ENCODE assay signal across 26 cellular contexts in the genomic region with DNA sequence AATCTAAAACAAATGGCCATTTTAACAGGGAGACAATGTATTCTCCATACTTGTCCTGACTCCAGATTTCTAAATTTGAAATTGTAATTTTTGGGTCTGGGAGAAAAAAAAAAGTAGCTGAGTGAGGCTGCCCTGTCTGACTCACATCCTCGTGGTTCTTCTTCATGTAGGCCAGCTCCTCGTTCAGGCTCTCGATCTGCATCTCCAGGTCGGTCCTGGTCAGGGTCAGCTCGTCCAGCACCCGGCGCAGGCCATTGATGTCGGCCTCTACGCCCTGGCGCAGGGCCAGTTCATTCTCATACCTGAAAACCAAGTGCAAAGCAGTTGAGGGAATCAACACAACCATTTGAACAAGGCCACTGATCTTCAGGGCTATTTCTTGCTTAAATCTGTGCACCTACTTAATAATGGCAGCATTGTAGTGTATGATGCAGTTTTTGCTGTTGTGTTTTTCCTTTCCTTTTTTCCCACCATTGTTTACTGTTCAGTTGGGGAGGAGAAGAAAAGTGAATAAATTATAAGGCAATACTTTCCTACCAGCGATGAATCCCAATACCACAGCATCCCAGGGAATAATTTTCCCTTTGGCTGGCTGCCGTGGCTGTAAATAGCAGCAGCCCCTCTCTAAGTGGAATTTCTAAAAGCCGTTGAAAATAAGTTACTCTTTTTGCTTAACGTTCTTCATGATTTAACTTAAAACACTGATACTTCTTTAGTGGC. TPM values are rescaled to one million over a fixed set of nuclear protein-coding genes. Genes with fewer than 3 reads are reported as not detected.
DNase-seq lines count a peak whose midpoint lies in the region; ATAC-seq and TF ChIP-seq lines count a peak whose summit lies in the region.
"Had no signal": no experiment of that assay in that cellular context is flagged by ENCODE, and none has a peak within 500 bp of the region (broad histone marks: within the 10 kb centered on the region; RNA-seq: fewer than 3 reads in every experiment).

No MANE protein-coding gene starts in this region.

- peak overlapping the region; percentile 15 for H3K9ac ChIP-seq in mesenchymal stem cell (ENCODE audit: low read length)
- H3K9ac ChIP-seq: KMS-11 had no signal

- no peak overlapping the region for H3K14ac ChIP-seq in mesenchymal stem cell (ENCODE audit: low read length in 2 of 2)

- DNase-seq in HT1080 (ENCODE audit: low read depth) (peak; percentile 17), choroid plexus epithelial cell (ENCODE audit: low read depth) (peak; percentile 30), mesenchymal stem cell (no peak), brain microvascular endothelial cell (no peak), D341Med (ENCODE audit: low spot score) (no peak), Kasumi-1 (lab: John Stamatoyannopoulos, UW) (no peak)
- DNase-seq: Caco-2; CD4-positive, CD25-positive, alpha-beta regulatory T cell; DMS153; H9; HFFc6; NCI-H1105; NCI-H146; NCI-H2029; NCI-H226; NCI-H510A treated with DMSO at 0.1 percent for 48 hours; NCI-H774; NK-92 treated with Interleukin-12 subunit alpha and Interleukin-12 subunit beta, amount 100 ng/mL, for 24 hours; SHP77 treated with DMSO at 0.1 percent for 48 hours had no signal

- no peak overlapping the region for H3K4ac ChIP-seq in mesenchymal stem cell (ENCODE audit: low read depth in 1 of 2, low read length in 2 of 2)

- H3K9me3 ChIP-seq in mesenchymal stem cell (ENCODE audit: control insufficient read depth, low read length): no peaks in the 10 kb centered on the region
- H3K9me3 ChIP-seq: Caco-2 had no signal

- H2BK15ac ChIP-seq in mesenchymal stem cell (ENCODE audit: low read depth, poor library complexity, severe bottlenecking): no peak overlapping the region

- no peak overlapping the region for H2AK5ac ChIP-seq in mesenchymal stem cell (ENCODE audit: low read length, severe bottlenecking)

- in situ Hi-C loops in brain microvascular endothelial cell (cut with HindIII; ENCODE audit: low pct_ligation_motif_present, low sequenced_read_pairs): no loop called here

- H3K4me1 ChIP-seq in ACC112 (ENCODE audit: control insufficient read depth, insufficient read depth, low read length, unreplicated experiment): peaks cover 8% of the 10 kb centered on the region
- H3K4me1 ChIP-seq in mesenchymal stem cell (ENCODE audit: control insufficient read depth, insufficient read depth, low read depth, low read length): peaks cover 4% of the 10 kb centered on the region

- H3K27me3 ChIP-seq in ACC112 (ENCODE audit: insufficient read depth, low read length) (no peaks in the 10 kb centered on the region), mesenchymal stem cell (ENCODE audit: control insufficient read depth in 1 of 2, insufficient read depth in 1 of 2, low read length in 2 of 2) (no peaks in the 10 kb centered on the region), brain microvascular endothelial cell (replicated peaks) (no peaks in the 10 kb centered on the region)

- H3K4me3 ChIP-seq in ACC112 (ENCODE audit: low read depth, low read length) (no peak overlapping the region), choroid plexus epithelial cell (ENCODE audit: low read depth, low read length) (no peak overlapping the region), mesenchymal stem cell (ENCODE audit: insufficient read depth in 1 of 2, low read depth in 1 of 2, low read length in 2 of 2) (no peak overlapping the region), brain microvascular endothelial cell (ENCODE audit: low read depth, low read length) (no peak overlapping the region)

- no peak overlapping the region for H4K91ac ChIP-seq in mesenchymal stem cell (ENCODE audit: low read length)

- H3K23ac ChIP-seq in mesenchymal stem cell (ENCODE audit: low read length in 2 of 2): no peak overlapping the region

- H2AFZ ChIP-seq in ACC112 (ENCODE audit: low read length, unreplicated experiment): peak overlapping the region; percentile 84
- H2AFZ ChIP-seq in mesenchymal stem cell (ENCODE audit: low read depth, low read length): no peak overlapping the region

- ATAC-seq in GM21515 (IDR thresholded peaks at IDR 0.05; ENCODE audit: unreplicated experiment): no peak
- ATAC-seq: SK-N-SH treated with all-trans-retinoic acid at 6 μM for 48 hours had no signal

- H2BK120ac ChIP-seq in mesenchymal stem cell (ENCODE audit: low read depth, low read length): no peak overlapping the region

- H3K36me3 ChIP-seq in ACC112 (ENCODE audit: insufficient read depth, low read length) (no peaks in the 10 kb centered on the region), mesenchymal stem cell (ENCODE audit: control insufficient read depth in 1 of 2, insufficient read depth in 2 of 2, low read depth in 1 of 2, low read length in 2 of 2) (no peaks in the 10 kb centered on the region), brain microvascular endothelial cell (replicated peaks) (no peaks in the 10 kb centered on the region)

- no peak overlapping the region for H4K8ac ChIP-seq in mesenchymal stem cell (ENCODE audit: low read length)

- no peaks in the 10 kb centered on the region for H3K79me1 ChIP-seq in mesenchymal stem cell (replicated peaks; ENCODE audit: low read length, poor library complexity, severe bottlenecking)

- H3K4me2 ChIP-seq in mesenchymal stem cell (ENCODE audit: low read length, poor library complexity, severe bottlenecking): no peak overlapping the region
- H3K4me2 ChIP-seq: KMS-11 had no signal

- H3K79me2 ChIP-seq in ACC112 (ENCODE audit: control insufficient read depth, insufficient read depth, low read length, unreplicated experiment): no peaks in the 10 kb centered on the region

- no peak overlapping the region for H2BK12ac ChIP-seq in mesenchymal stem cell (ENCODE audit: low read length in 2 of 2)

- no peak overlapping the region for H2BK5ac ChIP-seq in mesenchymal stem cell (ENCODE audit: low read depth, low read length, poor library complexity, severe bottlenecking)

- WGBS in mesenchymal stem cell: 90% methylated on average over 13 of the region's 14 CpGs

- no peak overlapping the region for H3K18ac ChIP-seq in mesenchymal stem cell (ENCODE audit: low read depth in 1 of 2, low read length in 2 of 2)

- no peak overlapping the region for H3K27ac ChIP-seq in ACC112 (ENCODE audit: low read depth, low read length)
- H3K27ac ChIP-seq in mesenchymal stem cell (ENCODE audit: low read length, poor library complexity, severe bottlenecking): no peak overlapping the region
- H3K27ac ChIP-seq in brain microvascular endothelial cell: no peak overlapping the region
- H3K27ac ChIP-seq: KMS-11, RWPE1 had no signal

- TF ChIP-seq CTCF in choroid plexus epithelial cell (conservative IDR thresholded peaks at IDR 0.05; ENCODE audit: low read depth, low read length) (no peak), brain microvascular endothelial cell (IDR thresholded peaks at IDR 0.05; ENCODE audit: low read depth, low read length, missing control alignments) (no peak)

RNA-seq across cellular contexts. Expression of a gene that starts 2.2 kb away (rescaled TPM):
- not detected in 2 replicates for total RNA-seq in HT1080 (2014; rRNA removed; shearing (Covaris generic))
- polyA plus RNA-seq in HT1080 (2015; cell fraction: cytosol; rRNA removed): not detected in 2 replicates
- polyA plus RNA-seq in HT1080 (2015; cell fraction: nucleus; rRNA removed): not detected in 2 replicates
- not detected for polyA plus RNA-seq in mesenchymal stem cell (2013, experiment 1 of 2)
- not detected for polyA plus RNA-seq in mesenchymal stem cell (2013, experiment 2 of 2)
- total RNA-seq: A172; Caco-2; CD4-positive, CD25-positive, alpha-beta regulatory T cell; H9; HFFc6 had no signal
- polyA plus RNA-seq: BJ; CD4-positive, CD25-positive, alpha-beta regulatory T cell had no signal

RNA-seq across cellular contexts. Expression of a gene that starts 20.2 kb away (rescaled TPM):
- not detected in 2 replicates for total RNA-seq in HT1080 (2014; rRNA removed; shearing (Covaris generic))
- not detected in 2 replicates for polyA plus RNA-seq in HT1080 (2015; cell fraction: cytosol; rRNA removed)
- polyA plus RNA-seq in HT1080 (2015; cell fraction: nucleus; rRNA removed): 0.09 TPM in 1 of 2 replicates, not detected in the other
- not detected for polyA plus RNA-seq in mesenchymal stem cell (2013, experiment 1 of 2)
- not detected for polyA plus RNA-seq in mesenchymal stem cell (2013, experiment 2 of 2)
- total RNA-seq: A172; CD4-positive, CD25-positive, alpha-beta regulatory T cell; H9; HFFc6 had no signal
- polyA plus RNA-seq: BJ; CD4-positive, CD25-positive, alpha-beta regulatory T cell had no signal

RNA-seq across cellular contexts. Expression of a gene that starts 42.4 kb away (rescaled TPM):
- total RNA-seq in HT1080 (2014; rRNA removed; shearing (Covaris generic)): 24.0 and 32.4 TPM in 2 replicates
- polyA plus RNA-seq in HT1080 (2015; cell fraction: cytosol; rRNA removed): 78.5 and 82.0 TPM in 2 replicates
- 15.5 and 25.4 TPM in 2 replicates for polyA plus RNA-seq in HT1080 (2015; cell fraction: nucleus; rRNA removed)
- 81.8 TPM for polyA plus RNA-seq in mesenchymal stem cell (2013, experiment 1 of 2)
- polyA plus RNA-seq in mesenchymal stem cell (2013, experiment 2 of 2): 88.0 TPM

Comparison
In these comparisons a context has a peak if more than half of its experiments do, and no peak if none do; other contexts are left out.
1. DNase-seq: peak in HT1080 (single experiment) and choroid plexus epithelial cell (single experiment); none in mesenchymal stem cell (single experiment), brain microvascular endothelial cell (single experiment), D341Med (single experiment) and Kasumi-1 (0 of 2).